ENCODE assay signal across 10 cellular contexts in the genomic region with DNA sequence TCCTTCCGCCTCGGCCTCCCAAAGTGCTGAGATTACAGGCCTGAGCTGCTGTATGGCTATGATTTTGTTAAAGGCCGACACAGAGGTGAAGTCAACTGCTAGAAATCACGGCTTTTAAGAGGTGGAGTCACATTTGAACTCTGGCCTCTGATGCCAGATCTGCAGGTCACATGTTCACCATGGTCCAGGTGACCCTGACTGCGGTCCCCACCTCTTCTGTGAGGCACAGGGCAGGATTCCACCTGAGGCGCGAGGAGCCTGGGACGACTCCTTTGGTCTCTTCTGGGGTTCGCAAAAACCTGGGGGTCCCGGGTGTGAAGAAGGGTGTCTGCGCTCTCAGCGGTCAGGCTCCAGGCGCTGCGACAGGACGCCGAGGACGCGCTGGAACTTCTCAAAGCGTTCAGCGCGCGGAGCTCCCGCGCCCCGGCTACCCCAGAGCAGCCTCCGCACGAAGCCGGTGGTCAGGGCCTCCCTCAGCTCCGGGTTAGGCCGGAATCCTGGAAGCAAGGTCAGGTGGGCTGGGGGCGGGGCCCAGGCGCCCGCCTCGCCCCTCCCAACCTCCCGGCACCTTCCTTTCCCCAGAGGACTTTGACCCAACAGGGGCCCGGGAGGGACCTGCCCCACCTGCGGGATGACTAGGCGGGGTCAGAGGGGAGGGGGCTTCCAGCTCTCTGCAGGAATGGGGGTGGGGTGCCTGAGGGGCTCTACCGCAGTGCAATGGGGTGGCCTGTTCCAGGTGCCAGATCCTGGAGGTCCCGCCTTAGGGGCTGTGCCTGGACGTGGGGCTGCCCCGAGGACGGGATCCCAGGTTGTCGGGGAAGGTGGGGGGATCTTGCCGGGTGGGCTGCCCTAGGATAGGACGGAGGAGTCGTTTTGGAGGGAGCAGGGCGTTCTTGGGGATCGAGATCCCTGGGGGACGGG. TPM values are rescaled to one million over a fixed set of nuclear protein-coding genes. Genes with fewer than 3 reads are reported as not detected.
DNase-seq lines count a peak whose midpoint lies in the region; ATAC-seq and TF ChIP-seq lines count a peak whose summit lies in the region.
"Had no signal": no experiment of that assay in that cellular context is flagged by ENCODE, and none has a peak within 500 bp of the region (broad histone marks: within the 10 kb centered on the region; RNA-seq: fewer than 3 reads in every experiment).

No MANE protein-coding gene starts in this region.

- H3K79me2 ChIP-seq in neural progenitor cell (ENCODE audit: low read depth): no peaks in the 10 kb centered on the region

- H3K9me3 Mint-ChIP-seq in CD8-positive, alpha-beta memory T cell: no peaks in the 10 kb centered on the region
- H3K9me3 Mint-ChIP-seq in neural progenitor cell: no peaks in the 10 kb centered on the region
- H3K9me3 Mint-ChIP-seq: neural crest cell had no signal

- H3K27me3 ChIP-seq in CD8-positive, alpha-beta memory T cell (ENCODE audit: insufficient read depth, low read length, poor library complexity, severe bottlenecking): no peaks in the 10 kb centered on the region
- H3K27me3 ChIP-seq in NT2/D1 (ENCODE audit: insufficient read depth, insufficient read length) (no peaks in the 10 kb centered on the region), neural progenitor cell (no peaks in the 10 kb centered on the region)

- CTCF ChIA-PET in CD8-positive, alpha-beta memory T cell (lab: Charles Lee): interaction anchor here (1.0 to 2.0 kb wide), 4 partner anchors 9 to 236 kb away, joined by 3 to 6 read pairs (median 4); no protein-coding TSS in a partner anchor

- H3K4me1 ChIP-seq in CD8-positive, alpha-beta memory T cell (ENCODE audit: insufficient read depth, low read length): no peaks in the 10 kb centered on the region
- H3K4me1 ChIP-seq in NT2/D1 (ENCODE audit: insufficient read depth, insufficient read length): peaks cover 18% of the 10 kb centered on the region
- no peaks in the 10 kb centered on the region for H3K4me1 ChIP-seq in neural progenitor cell

- peak overlapping the region; percentile 71 for H3K4me2 ChIP-seq in neural progenitor cell

- peak overlapping the region in 1 of 8 donors; percentile 79 for H3K27ac Mint-ChIP-seq in CD8-positive, alpha-beta memory T cell
- H3K27ac Mint-ChIP-seq in neural progenitor cell: no peak overlapping the region

- ATAC-seq in esophagus mucosa (peak; percentile 15), GM19467 (IDR thresholded peaks at IDR 0.05; ENCODE audit: unreplicated experiment) (no peak)

- H3K36me3 Mint-ChIP-seq in CD8-positive, alpha-beta memory T cell: peaks cover 0 to 70% (median 19%) of the 10 kb centered on the region in 3 donors
- peaks cover 8% of the 10 kb centered on the region for H3K36me3 Mint-ChIP-seq in neural progenitor cell

- peaks cover 6% of the 10 kb centered on the region for H4K20me1 ChIP-seq in neural progenitor cell (ENCODE audit: low read depth)

- POLR2A ChIA-PET in CD8-positive, alpha-beta memory T cell (lab: Charles Lee): interaction anchor here (0.6 kb wide), 1 partner anchor 111 kb away, joined by 4 read pairs; no protein-coding TSS in a partner anchor

- H3F3A ChIP-seq in neural progenitor cell (ENCODE audit: low read depth): peaks cover 29% of the 10 kb centered on the region

- TF ChIP-seq CTCF in neural progenitor cell (IDR thresholded peaks at IDR 0.05): no peak

- peak overlapping the region; percentile 55 for H2AFZ ChIP-seq in neural progenitor cell (replicated peaks)

- in situ Hi-C loops in ACHN (cut with HindIII; ENCODE audit: low pct_ligation_motif_present, low pct_unique_long_range_greater_than_20kb, low sequenced_read_pairs): no loop called here

- H3K36me3 ChIP-seq in CD8-positive, alpha-beta memory T cell (ENCODE audit: insufficient read depth, low read length): peaks cover 26% of the 10 kb centered on the region
- peaks cover 65% of the 10 kb centered on the region for H3K36me3 ChIP-seq in NT2/D1 (ENCODE audit: insufficient read depth, insufficient read length, low read length)
- H3K36me3 ChIP-seq in neural progenitor cell: no peaks in the 10 kb centered on the region

- H3K27me3 Mint-ChIP-seq in CD8-positive, alpha-beta memory T cell: no peaks in the 10 kb centered on the region
- H3K27me3 Mint-ChIP-seq in neural progenitor cell (ENCODE audit: insufficient read depth, low read depth): peaks cover 9% of the 10 kb centered on the region

- H3K4me3 Mint-ChIP-seq in CD8-positive, alpha-beta memory T cell: peak overlapping the region in 1 of 7 donors; percentile 78
- peak overlapping the region; percentile 81 for H3K4me3 Mint-ChIP-seq in neural progenitor cell

- peaks cover 5 to 9% (median 7%) of the 10 kb centered on the region in 3 donors for H3K4me1 Mint-ChIP-seq in CD8-positive, alpha-beta memory T cell
- peaks cover 4% of the 10 kb centered on the region for H3K4me1 Mint-ChIP-seq in neural progenitor cell
- H3K4me1 Mint-ChIP-seq: neural crest cell had no signal

- H3K27ac ChIP-seq in CD8-positive, alpha-beta memory T cell (ENCODE audit: low read depth, low read length): peak overlapping the region; percentile 43
- H3K27ac ChIP-seq in neural progenitor cell (no peak overlapping the region), substantia nigra (ENCODE audit: low read depth, low read length, poor library complexity, severe bottlenecking) (no peak overlapping the region)

- H3K9me3 ChIP-seq in CD8-positive, alpha-beta memory T cell (ENCODE audit: low read length): no peaks in the 10 kb centered on the region
- H3K9me3 ChIP-seq in NT2/D1 (ENCODE audit: insufficient read depth, low read length) (no peaks in the 10 kb centered on the region), neural progenitor cell (ENCODE audit: low read depth) (no peaks in the 10 kb centered on the region)

- H3K4me3 ChIP-seq in CD8-positive, alpha-beta memory T cell (ENCODE audit: low read length): no peak overlapping the region
- H3K4me3 ChIP-seq in NT2/D1 (ENCODE audit: insufficient read length, low read depth): peak overlapping the region; percentile 41
- H3K4me3 ChIP-seq in neural progenitor cell: peak overlapping the region; percentile 45

- peak overlapping the region; percentile 87 for H3K9ac ChIP-seq in NT2/D1 (ENCODE audit: insufficient read length, low read depth)
- H3K9ac ChIP-seq in neural progenitor cell: no peak overlapping the region

- no peak for DNase-seq in CD8-positive, alpha-beta memory T cell
- DNase-seq in NT2/D1 (ENCODE audit: low read depth, low spot score): no peak
- DNase-seq in neural progenitor cell (ENCODE audit: low spot score): peak; percentile 83
- DNase-seq in substantia nigra (lab: John Stamatoyannopoulos, UW): no peak
- no peak for DNase-seq in ACHN
- DNase-seq in NCI-H510A treated with DMSO at 0.1 percent for 48 hours (lab: John Stamatoyannopoulos, UW): no peak
- DNase-seq: NCI-H526 treated with DMSO at 0.1 percent for 48 hours had no signal

RNA-seq across cellular contexts. Expression of gene TRIP10, which starts 13.0 kb away (rescaled TPM):
- 10 to 100 TPM; 44.6 to 47.8 TPM for total RNA-seq in CD8-positive, alpha-beta memory T cell
- polyA plus RNA-seq in CD8-positive, alpha-beta memory T cell: 2.0 TPM
- total RNA-seq in esophagus mucosa (129 TPM), neural progenitor cell (ENCODE audit: low replicate concordance) (53.0 and 57.2 TPM in 2 replicates)

RNA-seq across cellular contexts. Expression of gene SH2D3A, which starts 14.7 kb away (rescaled TPM):
- total RNA-seq in CD8-positive, alpha-beta memory T cell: 10 to 100 TPM; 21.3 TPM
- 40.6 TPM for polyA plus RNA-seq in CD8-positive, alpha-beta memory T cell
- total RNA-seq in esophagus mucosa (28.7 TPM), neural progenitor cell (ENCODE audit: low replicate concordance) (0.65 and 1.5 TPM in 2 replicates)
- total RNA-seq: neural crest cell had no signal

RNA-seq across cellular contexts. Expression of gene GPR108, which starts 15.1 kb away (rescaled TPM):
- total RNA-seq in CD8-positive, alpha-beta memory T cell: 10 to 100 TPM; 72.0 to 74.0 TPM
- polyA plus RNA-seq in CD8-positive, alpha-beta memory T cell: 108 TPM
- total RNA-seq in esophagus mucosa: 65.9 TPM
- 38.3 and 55.3 TPM in 2 replicates for total RNA-seq in neural progenitor cell (ENCODE audit: low replicate concordance)

RNA-seq across cellular contexts. Expression of gene VAV1, which starts 20.0 kb away (rescaled TPM):
- total RNA-seq in CD8-positive, alpha-beta memory T cell: 10 to 100 TPM; 51.9 to 52.9 TPM
- 28.4 TPM for polyA plus RNA-seq in CD8-positive, alpha-beta memory T cell
- 1.3 TPM for total RNA-seq in esophagus mucosa
- total RNA-seq in neural progenitor cell (ENCODE audit: low replicate concordance): 0.15 TPM in 1 of 2 replicates, not detected in the other
- total RNA-seq: neural crest cell had no signal

RNA-seq across cellular contexts. Expression of gene C3, which starts 32.1 kb away (rescaled TPM):
- total RNA-seq in CD8-positive, alpha-beta memory T cell: 1 to 10 TPM; 1.6 to 1.7 TPM
- polyA plus RNA-seq in CD8-positive, alpha-beta memory T cell: not detected
- total RNA-seq in esophagus mucosa (65.0 TPM), neural progenitor cell (ENCODE audit: low replicate concordance) (0.25 and 1.5 TPM in 2 replicates)
